Comparison of ENCODE assay signal across 25 cellular contexts in the genomic region with DNA sequence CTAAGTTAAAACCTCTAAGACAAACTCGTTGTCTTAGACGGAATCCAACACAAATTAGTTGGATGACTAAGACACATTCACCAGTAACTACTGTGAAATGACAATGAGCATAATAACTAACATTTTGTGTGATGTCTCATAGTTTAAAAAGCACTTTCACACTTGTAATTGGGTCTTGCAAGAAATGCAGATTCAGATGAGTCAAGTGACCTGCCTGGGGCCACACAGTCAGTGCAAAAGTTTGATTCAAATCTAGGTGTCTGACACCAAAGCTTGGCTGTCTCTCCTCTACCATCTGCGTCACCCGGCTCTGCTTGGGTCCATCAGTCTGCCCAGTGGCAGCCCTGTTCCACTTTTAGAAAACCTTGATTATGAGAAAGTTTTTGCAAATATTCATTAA.
DNase-seq lines count a peak whose midpoint lies in the region; ATAC-seq and TF ChIP-seq lines count a peak whose summit lies in the region.
"Had no signal": no experiment of that assay in that cellular context is flagged by ENCODE, and none has a peak within 500 bp of the region (broad histone marks: within the 10 kb centered on the region; RNA-seq: fewer than 3 reads in every experiment).

No MANE protein-coding gene starts in this region.

- H3K4me3 Mint-ChIP-seq in stimulated activated effector memory CD8-positive, alpha-beta T cell treated with anti-CD3 and anti-CD28 coated beads, Interleukin-12 subunit alpha, Interleukin-12 subunit beta, amount 100 ng/mL, for 72 hours, result no peak overlapping the region
- H3K4me3 Mint-ChIP-seq in type B pancreatic cell, result no peak overlapping the region
- no peak overlapping the region for H3K4me3 Mint-ChIP-seq in activated CD4-positive, alpha-beta memory T cell treated with anti-CD3 and anti-CD28 coated beads, Interleukin-2, amount 10 ng/mL, durations not matched to agents 7 days and 5 days
- H3K4me3 Mint-ChIP-seq: CD4-positive, CD25-positive, alpha-beta regulatory T cell had no signal

- H3K27ac Mint-ChIP-seq in stimulated activated effector memory CD8-positive, alpha-beta T cell treated with anti-CD3 and anti-CD28 coated beads, Interleukin-12 subunit alpha, Interleukin-12 subunit beta, amount 100 ng/mL, for 72 hours, result no peak overlapping the region
- no peak overlapping the region for H3K27ac Mint-ChIP-seq in type B pancreatic cell
- no peak overlapping the region for H3K27ac Mint-ChIP-seq in activated CD4-positive, alpha-beta memory T cell treated with anti-CD3 and anti-CD28 coated beads, Interleukin-2, amount 10 ng/mL, durations not matched to agents 7 days and 5 days

- H4K20me1 ChIP-seq in OCI-LY1 (ENCODE audit: insufficient read depth, low read length), result no peaks in the 10 kb centered on the region

- H3K4me3 ChIP-seq in OCI-LY1 (ENCODE audit: low read depth, low read length, poor library complexity, severe bottlenecking), result no peak overlapping the region
- H3K4me3 ChIP-seq: SK-N-MC had no signal

- no peaks in the 10 kb centered on the region for H3K9me3 Mint-ChIP-seq in stimulated activated effector memory CD8-positive, alpha-beta T cell treated with anti-CD3 and anti-CD28 coated beads, Interleukin-12 subunit alpha, Interleukin-12 subunit beta, amount 100 ng/mL, for 72 hours
- no peaks in the 10 kb centered on the region for H3K9me3 Mint-ChIP-seq in type B pancreatic cell
- no peaks in the 10 kb centered on the region for H3K9me3 Mint-ChIP-seq in activated CD4-positive, alpha-beta memory T cell treated with anti-CD3 and anti-CD28 coated beads, Interleukin-2, amount 10 ng/mL, durations not matched to agents 7 days and 5 days
- H3K9me3 Mint-ChIP-seq: CD4-positive, CD25-positive, alpha-beta regulatory T cell had no signal

- CTCF ChIA-PET in activated CD4-positive, alpha-beta memory T cell treated with anti-CD3 and anti-CD28 coated beads, Interleukin-2, amount 10 ng/mL, durations not matched to agents 7 days and 5 days (lab: Charles Lee), result no interaction called here

- H2AFZ ChIP-seq in OCI-LY1 (ENCODE audit: low read length), result no peak overlapping the region

- H3K9me3 ChIP-seq in OCI-LY1 (ENCODE audit: low read length), result no peaks in the 10 kb centered on the region
- H3K9me3 ChIP-seq: BE2C had no signal

- no peaks in the 10 kb centered on the region for H3K27me3 Mint-ChIP-seq in type B pancreatic cell
- no peaks in the 10 kb centered on the region for H3K27me3 Mint-ChIP-seq in activated CD4-positive, alpha-beta memory T cell treated with anti-CD3 and anti-CD28 coated beads, Interleukin-2, amount 10 ng/mL, durations not matched to agents 7 days and 5 days
- H3K27me3 Mint-ChIP-seq: CD4-positive, CD25-positive, alpha-beta regulatory T cell had no signal

- POLR2A ChIA-PET in activated CD4-positive, alpha-beta memory T cell treated with anti-CD3 and anti-CD28 coated beads, Interleukin-2, amount 10 ng/mL, durations not matched to agents 7 days and 5 days (lab: Charles Lee), result no interaction called here

- H3K27ac ChIP-seq in OCI-LY1 (ENCODE audit: low read depth, low read length, poor library complexity, severe bottlenecking), result peak overlapping the region; percentile 99
- H3K27ac ChIP-seq: KMS-11, SK-N-MC had no signal

- H3K36me3 ChIP-seq in OCI-LY1 (ENCODE audit: insufficient read depth, low read length), result no peaks in the 10 kb centered on the region
- H3K36me3 ChIP-seq: BE2C had no signal

- no peak for TF ChIP-seq CTCF in OCI-LY1 (IDR thresholded peaks at IDR 0.05; ENCODE audit: low read length)
- no peak for TF ChIP-seq CTCF in type B pancreatic cell (conservative IDR thresholded peaks at IDR 0.05)

- no peaks in the 10 kb centered on the region for H3K27me3 ChIP-seq in OCI-LY1 (ENCODE audit: insufficient read depth, low read length)
- H3K27me3 ChIP-seq: BE2C had no signal

- no peaks in the 10 kb centered on the region for H3K36me3 Mint-ChIP-seq in stimulated activated effector memory CD8-positive, alpha-beta T cell treated with anti-CD3 and anti-CD28 coated beads, Interleukin-12 subunit alpha, Interleukin-12 subunit beta, amount 100 ng/mL, for 72 hours
- no peaks in the 10 kb centered on the region for H3K36me3 Mint-ChIP-seq in type B pancreatic cell
- no peaks in the 10 kb centered on the region for H3K36me3 Mint-ChIP-seq in activated CD4-positive, alpha-beta memory T cell treated with anti-CD3 and anti-CD28 coated beads, Interleukin-2, amount 10 ng/mL, durations not matched to agents 7 days and 5 days (ENCODE audit: low read depth)

- H3K79me2 ChIP-seq in OCI-LY1 (ENCODE audit: insufficient read depth, low read length), result no peaks in the 10 kb centered on the region

- H3F3A ChIP-seq in OCI-LY1 (ENCODE audit: insufficient read depth, low read length), result 0 out of 2 replicates have a peak, but pooled peaks cover 10% of the 10 kb centered on the region

- peaks cover 88% of the 10 kb centered on the region for H3K4me1 ChIP-seq in OCI-LY1 (ENCODE audit: insufficient read depth, low read length, severe bottlenecking)

- H3K4me2 ChIP-seq in OCI-LY1 (ENCODE audit: low read length), result no peak overlapping the region
- H3K4me2 ChIP-seq: KMS-11 had no signal

- no peaks in the 10 kb centered on the region for H3K4me1 Mint-ChIP-seq in stimulated activated effector memory CD8-positive, alpha-beta T cell treated with anti-CD3 and anti-CD28 coated beads, Interleukin-12 subunit alpha, Interleukin-12 subunit beta, amount 100 ng/mL, for 72 hours
- H3K4me1 Mint-ChIP-seq in type B pancreatic cell (ENCODE audit: unreplicated experiment), result peaks cover 5% of the 10 kb centered on the region
- no peaks in the 10 kb centered on the region for H3K4me1 Mint-ChIP-seq in activated CD4-positive, alpha-beta memory T cell treated with anti-CD3 and anti-CD28 coated beads, Interleukin-2, amount 10 ng/mL, durations not matched to agents 7 days and 5 days
- H3K4me1 Mint-ChIP-seq: CD4-positive, CD25-positive, alpha-beta regulatory T cell had no signal

- no peak overlapping the region; the same call in 1 of the 2 replicates for H3K9ac ChIP-seq in OCI-LY1 (ENCODE audit: low read length)
- H3K9ac ChIP-seq: KMS-11 had no signal

- no peaks in the 10 kb centered on the region for H3K9me2 ChIP-seq in OCI-LY1 (ENCODE audit: low read depth, low read length)

- peak; percentile 74 for ATAC-seq in esophagus mucosa
- ATAC-seq in stimulated activated effector memory CD8-positive, alpha-beta T cell treated with anti-CD3 and anti-CD28 coated beads, Interleukin-12 subunit alpha, Interleukin-12 subunit beta, amount 100 ng/mL, for 72 hours, result peak; percentile 80

- peak; percentile 39 for DNase-seq in stimulated activated CD4-positive, alpha-beta T cell treated with anti-CD3 and anti-CD28 coated beads, Interleukin-1b, Interleukin-23, amount 100 ng/mL, for 48 hours
- DNase-seq in stimulated activated CD4-positive, alpha-beta T cell treated with anti-CD3 and anti-CD28 coated beads, Interleukin-4, amount 100 ng/mL, for 4 hours, result no peak
- no peak for DNase-seq in stimulated activated effector memory CD8-positive, alpha-beta T cell treated with anti-CD3 and anti-CD28 coated beads, Interleukin-12 subunit alpha, Interleukin-12 subunit beta, amount 100 ng/mL, for 72 hours (ENCODE audit: low spot score in 2 of 2)
- DNase-seq in NCI-H446 treated with DMSO at 0.1 percent for 48 hours (lab: John Stamatoyannopoulos, UW), result no peak
- DNase-seq in type B pancreatic cell (ENCODE audit: extremely low spot score, unreplicated experiment), result no peak
- no peak for DNase-seq in activated CD4-positive, alpha-beta memory T cell treated with anti-CD3 and anti-CD28 coated beads, Interleukin-2, amount 10 ng/mL, durations not matched to agents 7 days and 5 days
- DNase-seq: BE2C; CD4-positive, CD25-positive, alpha-beta regulatory T cell; COR-L47; DMS79; GOT3; HCEC 1CT; IMR-90; NCI-H1694; NCI-H2081; NCI-H2171; NCI-H345; NCI-H524 treated with DMSO at 0.1 percent for 48 hours; NCI-H82; RPMI8226; SHP77 treated with DMSO at 0.1 percent for 48 hours had no signal
